8 cellular contexts compared by ENCODE assay signal in genomic region chr1:206734499-206735142, GRCh38. TPM values are rescaled to one million over a fixed set of nuclear protein-coding genes. Genes with fewer than 3 reads are reported as not detected.
A peak's percentile ranks its signal among the peaks of the same experiment; 100 is the strongest.
DNase-seq lines count a peak whose midpoint lies in the region; ATAC-seq and TF ChIP-seq lines count a peak whose summit lies in the region.

No MANE protein-coding gene starts in this region.

- no peak overlapping the region for H3K27ac Mint-ChIP-seq in WTC11

- peaks cover 11% of the 10 kb centered on the region for H3K4me1 Mint-ChIP-seq in WTC11

- no peak overlapping the region for H3K4me3 ChIP-seq in KMS-11 (IDR thresholded peaks at IDR 0.05; ENCODE audit: insufficient read depth, low read depth, low read length)
- H3K4me3 ChIP-seq in breast epithelium, result no peak overlapping the region
- H3K4me3 ChIP-seq in right lobe of liver, result no peak overlapping the region

- no peaks in the 10 kb centered on the region; the same call in 1 of the 2 replicates for H3K27me3 Mint-ChIP-seq in WTC11 (ENCODE audit: low read depth)

- peak; percentile 75 for DNase-seq in G401 (ENCODE audit: low spot score)
- DNase-seq in WTC11 (ENCODE audit: low spot score), result peak; percentile 87
- no peak for DNase-seq in breast epithelium (ENCODE audit: low spot score in 2 of 2)
- no peak for DNase-seq in right lobe of liver
- DNase-seq in stimulated activated CD8-positive, alpha-beta memory T cell treated with anti-CD3 and anti-CD28 coated beads, Interleukin-4, amount 100 ng/mL, for 4 hours (ENCODE audit: low read depth in 2 of 2, low spot score in 1 of 2), result peak; percentile 50 to 77

- 47% methylated on average over 4 of the region's 9 CpGs for WGBS in right lobe of liver (ENCODE audit: insufficient coverage, low coverage, low lambda C conversion rate, missing lambda C conversion rate)

- H3K27ac ChIP-seq in KMS-11 (no peak overlapping the region), breast epithelium (no peak overlapping the region), right lobe of liver (no peak overlapping the region)

- peak; percentile 98 for TF ChIP-seq CTCF in KMS-11 (conservative IDR thresholded peaks at IDR 0.05; ENCODE audit: low read depth, low read length)
- TF ChIP-seq CTCF in WTC11 (IDR thresholded peaks at IDR 0.05), result peak; percentile 87
- TF ChIP-seq CTCF in breast epithelium (IDR thresholded peaks at IDR 0.05), result peak; percentile 72 to 78 (median 73)
- peak; percentile 52 to 70 (median 58) for TF ChIP-seq CTCF in right lobe of liver (IDR thresholded peaks at IDR 0.05)

- H3K36me3 Mint-ChIP-seq in WTC11, result peaks cover 8% of the 10 kb centered on the region

- H3K27me3 ChIP-seq in KMS-11 (ENCODE audit: insufficient read depth, low read depth) (no peaks in the 10 kb centered on the region), breast epithelium (no peaks in the 10 kb centered on the region), right lobe of liver (no peaks in the 10 kb centered on the region)

- H4K20me1 ChIP-seq in KMS-11 (ENCODE audit: insufficient read depth), result no peaks in the 10 kb centered on the region

- H3K4me3 Mint-ChIP-seq in WTC11, result no peak overlapping the region

- no peaks in the 10 kb centered on the region for H3K9me3 Mint-ChIP-seq in WTC11

- ATAC-seq in WTC11 (peak; percentile 83), right lobe of liver (peak; percentile 53 to 64 (median 54)), HG03159 (IDR thresholded peaks at IDR 0.05; ENCODE audit: unreplicated experiment) (no peak), GM21723 (IDR thresholded peaks at IDR 0.05; ENCODE audit: unreplicated experiment) (no peak)

- CTCF ChIA-PET in WTC11 (lab: Charles Lee), result interaction anchor here (0.6 to 2.9 kb wide), 58 partner anchors 9 to 258 kb away, joined by 3 to 35 read pairs (median 4); partner anchors contain the start of genes DYRK3 and EIF2D

- H3K9me3 ChIP-seq in breast epithelium (no peaks in the 10 kb centered on the region), right lobe of liver (no peaks in the 10 kb centered on the region)

- no peaks in the 10 kb centered on the region for H3K36me3 ChIP-seq in KMS-11 (ENCODE audit: insufficient read depth)
- H3K36me3 ChIP-seq in breast epithelium, result peaks cover 6% of the 10 kb centered on the region
- H3K36me3 ChIP-seq in right lobe of liver, result peaks cover 4 to 39% (median 21%) of the 10 kb centered on the region in 4 donors

- POLR2A ChIA-PET in WTC11 (lab: Charles Lee), result interaction anchor here (0.6 kb wide), 1 partner anchor 180 kb away, joined by 10 read pairs; no protein-coding TSS in a partner anchor

- H3K79me2 ChIP-seq in KMS-11 (ENCODE audit: insufficient read depth, low read depth), result no peaks in the 10 kb centered on the region

- peak overlapping the region; percentile 1; the same call in 1 of the 2 replicates for H3K4me2 ChIP-seq in KMS-11

- intact Hi-C loops in breast epithelium (cut with DNase I; ENCODE audit: low total_unique reads), result loop anchor here (5.0 kb wide), 1 partner anchor 178 kb away; no protein-coding TSS in a partner anchor
- intact Hi-C loops in right lobe of liver (cut with DNase I), result loop anchor here (10.0 kb wide), 1 partner anchor 180 kb away; no protein-coding TSS in a partner anchor

- H3K4me1 ChIP-seq in KMS-11 (ENCODE audit: low read depth, poor library complexity, severe bottlenecking) (peaks cover 55% of the 10 kb centered on the region), breast epithelium (peaks cover 7 to 11% of the 10 kb centered on the region in 2 donors), right lobe of liver (peaks cover 0 to 12% (median 0%) of the 10 kb centered on the region in 4 donors)

- in situ Hi-C loops in G401 (cut with HindIII; ENCODE audit: low sequenced_read_pairs), result no loop called here

- TF ChIP-seq POLR2A in breast epithelium (IDR thresholded peaks at IDR 0.05), result no peak
- TF ChIP-seq POLR2A in right lobe of liver (IDR thresholded peaks at IDR 0.05), result no peak

- no peak overlapping the region for H3K9ac ChIP-seq in KMS-11

- no peak overlapping the region for H2AFZ ChIP-seq in KMS-11 (ENCODE audit: low read depth)

TF ChIP-seq in WTC11, 78 proteins besides CTCF, POLR2A, EP300 and RAD21 (continues in another document):
- TF ChIP-seq FOXJ3 (CRISPR knock-in tag; IDR thresholded peaks at IDR 0.05; ENCODE audit: borderline replicate concordance), result no peak
- no peak for TF ChIP-seq GTF2I (CRISPR knock-in tag; conservative IDR thresholded peaks at IDR 0.05)
- TF ChIP-seq HMGA2 (CRISPR knock-in tag; IDR thresholded peaks at IDR 0.05), result no peak
- TF ChIP-seq ZNF232 (CRISPR knock-in tag; IDR thresholded peaks at IDR 0.05), result no peak
- no peak for TF ChIP-seq USF1 (CRISPR knock-in tag; IDR thresholded peaks at IDR 0.05)
- TF ChIP-seq ATF1 (CRISPR knock-in tag; IDR thresholded peaks at IDR 0.05), result no peak
- TF ChIP-seq NFE2L1 (CRISPR knock-in tag; IDR thresholded peaks at IDR 0.05), result no peak
- TF ChIP-seq FOXP1 (CRISPR knock-in tag; IDR thresholded peaks at IDR 0.05; ENCODE audit: borderline replicate concordance), result no peak
- TF ChIP-seq CREB1 (CRISPR knock-in tag; IDR thresholded peaks at IDR 0.05), result no peak
- no peak for TF ChIP-seq SMAD4 (CRISPR knock-in tag; IDR thresholded peaks at IDR 0.05)
- TF ChIP-seq AFF4 (CRISPR knock-in tag; IDR thresholded peaks at IDR 0.05; ENCODE audit: borderline replicate concordance), result no peak
- TF ChIP-seq AR (CRISPR knock-in tag; IDR thresholded peaks at IDR 0.05), result no peak
- no peak for TF ChIP-seq NR3C1 (CRISPR knock-in tag; conservative IDR thresholded peaks at IDR 0.05; ENCODE audit: low read depth)
- no peak for TF ChIP-seq KAT7 (CRISPR knock-in tag; IDR thresholded peaks at IDR 0.05; ENCODE audit: borderline replicate concordance)
- TF ChIP-seq GRHL2 (CRISPR knock-in tag; IDR thresholded peaks at IDR 0.05; ENCODE audit: insufficient replicate concordance, severe bottlenecking), result no peak

RNA-seq across cellular contexts. Expression of gene IL19, which starts 36.0 kb away (rescaled TPM):
- total RNA-seq in G401 (2014; rRNA removed; shearing (Covaris generic)), result not detected in 2 replicates
- total RNA-seq in WTC11 (2021), result not detected in 3 replicates
- total RNA-seq in breast epithelium, result not detected
- not detected for total RNA-seq in right lobe of liver

RNA-seq across cellular contexts. Expression of gene IL10, which starts 37.7 kb away (rescaled TPM):
- total RNA-seq in G401 (2014; rRNA removed; shearing (Covaris generic)), result not detected in 2 replicates
- total RNA-seq in WTC11 (2021) (not detected in 3 replicates), breast epithelium (1 to 10 TPM in 2 of 3 donors, under 1 TPM in 1; 0.98 to 5.3 (median 4.3) TPM), right lobe of liver (1 to 10 TPM in 1 of 6 experiments, under 1 TPM in 3, not detected in 2; 0.26 to 2.2 (median 0.63) TPM)

RNA-seq across cellular contexts. Expression of gene MAPKAPK2, which starts 49.9 kb away (rescaled TPM):
- 25.7 and 32.7 TPM in 2 replicates for total RNA-seq in G401 (2014; rRNA removed; shearing (Covaris generic))
- 46.4 to 54.9 TPM (median 48.9 TPM) in 3 replicates for total RNA-seq in WTC11 (2021)
- total RNA-seq in breast epithelium, result 10 to 100 TPM; 47.4 to 69.2 (median 67.2) TPM
- 10 to 100 TPM; 25.6 to 46.6 (median 34.0) TPM for total RNA-seq in right lobe of liver

Comparison
In these comparisons a context has a peak if more than half of its experiments do, and no peak if none do; other contexts are left out.
1. DNase-seq: peak in G401 (single experiment), WTC11 (single experiment) and stimulated activated CD8-positive, alpha-beta memory T cell treated with anti-CD3 and anti-CD28 coated beads, Interleukin-4, amount 100 ng/mL, for 4 hours (2 of 2); none in breast epithelium (0 of 2) and right lobe of liver (0 of 3).
2. ATAC-seq: peak in WTC11 (single experiment) and right lobe of liver (4 of 4); none in HG03159 (single experiment) and GM21723 (single experiment).
3. Peak in every context shown above with its lines, with median percentiles within 50 percentile points of each other: CTCF ChIP-seq.